ENCODE assay signal across 10 cellular contexts in the genomic region with DNA sequence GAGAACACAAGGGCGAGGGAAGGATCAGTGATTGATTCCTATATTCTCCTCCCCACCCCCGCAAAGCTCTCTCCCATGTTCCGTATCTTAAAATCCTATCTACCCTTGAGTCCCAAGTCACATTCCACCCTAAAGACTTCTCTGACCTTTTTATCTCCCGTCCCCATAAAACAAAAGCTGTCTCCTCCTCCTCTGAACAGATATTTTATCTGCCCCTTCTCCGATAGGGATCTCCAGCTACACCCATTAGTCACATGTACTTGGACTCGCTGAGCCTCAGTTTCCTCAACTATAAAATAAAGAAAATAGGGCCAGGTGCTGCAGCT. TPM values are rescaled to one million over a fixed set of nuclear protein-coding genes. Genes with fewer than 3 reads are reported as not detected.
DNase-seq lines count a peak whose midpoint lies in the region; ATAC-seq, FAIRE-seq and TF ChIP-seq lines count a peak whose summit lies in the region.
"Had no signal": no experiment of that assay in that cellular context is flagged by ENCODE, and none has a peak within 500 bp of the region (broad histone marks: within the 10 kb centered on the region; RNA-seq: fewer than 3 reads in every experiment).

No MANE protein-coding gene starts in this region.

- no peaks in the 10 kb centered on the region for H3K36me3 ChIP-seq in astrocyte (ENCODE audit: insufficient read depth, low read length)
- peaks cover 40% of the 10 kb centered on the region for H3K36me3 ChIP-seq in lower lobe of right lung
- H3K36me3 ChIP-seq in stomach = peaks cover 28 to 41% (median 41%) of the 10 kb centered on the region in 4 donors

- H3K27ac Mint-ChIP-seq in activated CD4-positive, alpha-beta T cell treated with anti-CD3 and anti-CD28 coated beads, Interleukin-2, amount 10 ng/mL, durations not matched to agents 7 days and 5 days = peak overlapping the region; percentile 62
- H3K27ac Mint-ChIP-seq in astrocyte (ENCODE audit: unreplicated experiment) = peak overlapping the region; percentile 36

- H3K4me3 ChIP-seq in astrocyte (ENCODE audit: insufficient read depth, low read depth, low read length) (no peak overlapping the region), lower lobe of right lung (no peak overlapping the region), stomach (no peak overlapping the region)

- 74 to 92% (median 78%) methylated on average over 6 of the region's 6 CpGs for WGBS in stomach, 5 donors

- no peaks in the 10 kb centered on the region for H3K27me3 Mint-ChIP-seq in activated CD4-positive, alpha-beta T cell treated with anti-CD3 and anti-CD28 coated beads, Interleukin-2, amount 10 ng/mL, durations not matched to agents 7 days and 5 days
- H3K27me3 Mint-ChIP-seq in astrocyte (ENCODE audit: low read depth, unreplicated experiment) = no peaks in the 10 kb centered on the region

- intact Hi-C loops in lower lobe of right lung (cut with DNase I) (no loop called here), stomach (cut with DNase I; ENCODE audit: low total_unique reads) (no loop called here)

- peaks cover 46% of the 10 kb centered on the region for H3K4me1 Mint-ChIP-seq in activated CD4-positive, alpha-beta T cell treated with anti-CD3 and anti-CD28 coated beads, Interleukin-2, amount 10 ng/mL, durations not matched to agents 7 days and 5 days
- H3K4me1 Mint-ChIP-seq in astrocyte (ENCODE audit: low read depth, unreplicated experiment) = peaks cover 17% of the 10 kb centered on the region

- H3K9me3 ChIP-seq in astrocyte (ENCODE audit: insufficient read depth, low read depth, low read length) (no peaks in the 10 kb centered on the region), lower lobe of right lung (no peaks in the 10 kb centered on the region), stomach (no peaks in the 10 kb centered on the region)

- no peak overlapping the region for H3K4me3 Mint-ChIP-seq in activated CD4-positive, alpha-beta T cell treated with anti-CD3 and anti-CD28 coated beads, Interleukin-2, amount 10 ng/mL, durations not matched to agents 7 days and 5 days
- H3K4me3 Mint-ChIP-seq in astrocyte (ENCODE audit: unreplicated experiment) = no peak overlapping the region

- H3K4me2 ChIP-seq in astrocyte (ENCODE audit: low read length) = peak overlapping the region; percentile 26

- POLR2A ChIA-PET in activated CD4-positive, alpha-beta T cell treated with anti-CD3 and anti-CD28 coated beads, Interleukin-2, amount 10 ng/mL, durations not matched to agents 7 days and 5 days (lab: Charles Lee) = no interaction called here

- H3K9me3 Mint-ChIP-seq in activated CD4-positive, alpha-beta T cell treated with anti-CD3 and anti-CD28 coated beads, Interleukin-2, amount 10 ng/mL, durations not matched to agents 7 days and 5 days = no peaks in the 10 kb centered on the region
- H3K9me3 Mint-ChIP-seq in astrocyte (ENCODE audit: unreplicated experiment) = no peaks in the 10 kb centered on the region

- no peak for TF ChIP-seq CTCF in astrocyte (IDR thresholded peaks at IDR 0.05; ENCODE audit: insufficient read depth, low read depth, low read length)
- no peak for TF ChIP-seq CTCF in lower lobe of right lung (IDR thresholded peaks at IDR 0.05)
- TF ChIP-seq CTCF in stomach (IDR thresholded peaks at IDR 0.05) = no peak

- peaks cover 19% of the 10 kb centered on the region for H3K36me3 Mint-ChIP-seq in activated CD4-positive, alpha-beta T cell treated with anti-CD3 and anti-CD28 coated beads, Interleukin-2, amount 10 ng/mL, durations not matched to agents 7 days and 5 days (ENCODE audit: low read depth)
- H3K36me3 Mint-ChIP-seq in astrocyte (ENCODE audit: low read depth, unreplicated experiment) = peaks cover 17% of the 10 kb centered on the region

- ATAC-seq in lower lobe of right lung = no peak
- no peak for ATAC-seq in stimulated activated naive CD8-positive, alpha-beta T cell treated with anti-CD3 and anti-CD28 coated beads, Interleukin-15, Interleukin-2, amounts not matched to agents 100 U/mL and 50 U/mL, for 24 hours

- no peak for TF ChIP-seq POLR2A in stomach (IDR thresholded peaks at IDR 0.05)

- no peak overlapping the region for H3K9ac ChIP-seq in astrocyte (ENCODE audit: low read length)

- TF ChIP-seq EP300 in stomach (IDR thresholded peaks at IDR 0.05) = no peak

- no peak for DNase-seq in activated CD4-positive, alpha-beta T cell treated with anti-CD3 and anti-CD28 coated beads, Interleukin-2, amount 10 ng/mL, durations not matched to agents 7 days and 5 days
- DNase-seq in activated CD4-positive, alpha-beta T cell treated with anti-CD3 and anti-CD28 coated beads, Interleukin-2, amount 50 U/mL, for 4 hours = no peak
- no peak for DNase-seq in astrocyte (ENCODE audit: low read depth)
- no peak for DNase-seq in lower lobe of right lung
- no peak for DNase-seq in stomach
- no peak for DNase-seq in NK-92 (lab: John Stamatoyannopoulos, UW; ENCODE audit: unreplicated experiment)
- no peak for DNase-seq in NCI-H1048 (lab: John Stamatoyannopoulos, UW)
- DNase-seq in stimulated activated naive CD8-positive, alpha-beta T cell treated with anti-CD3 and anti-CD28 coated beads, Interleukin-15, Interleukin-2, amounts not matched to agents 100 U/mL and 50 U/mL, for 24 hours = no peak
- DNase-seq: NCI-H510A treated with DMSO at 0.1 percent for 48 hours, occipital lobe had no signal

- CTCF ChIA-PET in activated CD4-positive, alpha-beta T cell treated with anti-CD3 and anti-CD28 coated beads, Interleukin-2, amount 10 ng/mL, durations not matched to agents 7 days and 5 days (lab: Charles Lee) = interaction anchor here (0.6 to 2.7 kb wide), 5 partner anchors 9 to 57 kb away, joined by 3 to 7 read pairs (median 3); no protein-coding TSS in a partner anchor

- H3K27ac ChIP-seq in astrocyte (ENCODE audit: low read depth, low read length) = no peak overlapping the region
- peak overlapping the region; percentile 80 for H3K27ac ChIP-seq in lower lobe of right lung
- peak overlapping the region in 4 of 5 donors; percentile 24 to 52 (median 44) for H3K27ac ChIP-seq in stomach

- peaks cover 12% of the 10 kb centered on the region for H3K4me1 ChIP-seq in astrocyte (ENCODE audit: insufficient read depth, low read length)
- H3K4me1 ChIP-seq in lower lobe of right lung = peaks cover 85% of the 10 kb centered on the region
- peaks cover 28 to 61% (median 51%) of the 10 kb centered on the region in 4 donors for H3K4me1 ChIP-seq in stomach

- H3K79me2 ChIP-seq in astrocyte (ENCODE audit: insufficient read depth, low read length) = peaks cover 56% of the 10 kb centered on the region

- FAIRE-seq in astrocyte (lab: Jason Lieb, UNC) = no peak

- H2AFZ ChIP-seq in astrocyte (ENCODE audit: low read depth, low read length) = no peak overlapping the region

- H4K20me1 ChIP-seq in astrocyte (ENCODE audit: insufficient read depth, low read length) = peaks cover 76% of the 10 kb centered on the region

- H3K27me3 ChIP-seq in astrocyte (ENCODE audit: insufficient read depth, low read length) (no peaks in the 10 kb centered on the region), lower lobe of right lung (ENCODE audit: low read depth) (no peaks in the 10 kb centered on the region), stomach (no peaks in the 10 kb centered on the region)

RNA-seq across cellular contexts. Expression of gene GGA2, which starts 12.8 kb away (rescaled TPM):
- 100 to 1,000 TPM; 121 to 131 TPM for total RNA-seq in activated CD4-positive, alpha-beta T cell treated with anti-CD3 and anti-CD28 coated beads, Interleukin-2, amount 10 ng/mL, durations not matched to agents 7 days and 5 days
- total RNA-seq in astrocyte = 74.2 and 84.0 TPM in 2 replicates
- total RNA-seq in lower lobe of right lung = 204 TPM
- 10 to 100 TPM; 22.0 to 62.5 (median 48.8) TPM for total RNA-seq in stomach
- polyA plus RNA-seq in stomach = 10 to 100 TPM; 17.6 to 28.9 (median 19.7) TPM

RNA-seq across cellular contexts. Expression of gene COG7, which starts 44.5 kb away (rescaled TPM):
- total RNA-seq in activated CD4-positive, alpha-beta T cell treated with anti-CD3 and anti-CD28 coated beads, Interleukin-2, amount 10 ng/mL, durations not matched to agents 7 days and 5 days = 10 to 100 TPM; 17.9 to 20.2 TPM
- 17.9 and 19.8 TPM in 2 replicates for total RNA-seq in astrocyte
- total RNA-seq in lower lobe of right lung = 21.3 TPM
- 10 to 100 TPM; 17.4 to 80.5 (median 30.4) TPM for total RNA-seq in stomach
- 10 to 100 TPM; 11.0 to 25.7 (median 20.2) TPM for polyA plus RNA-seq in stomach

RNA-seq across cellular contexts. Expression of gene EARS2, which starts 59.6 kb away (rescaled TPM):
- 10 to 100 TPM; 18.1 to 18.5 TPM for total RNA-seq in activated CD4-positive, alpha-beta T cell treated with anti-CD3 and anti-CD28 coated beads, Interleukin-2, amount 10 ng/mL, durations not matched to agents 7 days and 5 days
- 19.4 and 24.4 TPM in 2 replicates for total RNA-seq in astrocyte
- 19.5 TPM for total RNA-seq in lower lobe of right lung
- 100 to 1,000 TPM in 1 of 5 donors, 10 to 100 TPM in 4; 14.0 to 176 (median 24.2) TPM for total RNA-seq in stomach
- 10 to 100 TPM in 2 of 3 donors, 1 to 10 TPM in 1; 7.8 to 15.6 (median 13.7) TPM for polyA plus RNA-seq in stomach
